17 cellular contexts compared by ENCODE assay signal in genomic region chr1:112141923-112142322, GRCh38.
A peak's percentile ranks its signal among the peaks of the same experiment; 100 is the strongest.
DNase-seq lines count a peak whose midpoint lies in the region; ATAC-seq and TF ChIP-seq lines count a peak whose summit lies in the region.
"Had no signal": no experiment of that assay in that cellular context is flagged by ENCODE, and none has a peak within 500 bp of the region (broad histone marks: within the 10 kb centered on the region; RNA-seq: fewer than 3 reads in every experiment).

No MANE protein-coding gene starts in this region.

- 38 to 57% (median 44%) methylated on average over 4 of the region's 4 CpGs for WGBS in heart left ventricle, 4 donors
- WGBS in testis, 2 donors, result 22 to 26% methylated on average over 4 of the region's 4 CpGs

- DNase-seq in GM10266 (ENCODE audit: extremely low spot score) (peak; percentile 0), heart left ventricle (peak in 2 of 5 donors; percentile 28 to 66), left ventricle myocardium superior (peak; percentile 38), testis (peak; percentile 61), DMS153 treated with DMSO at 0.1 percent for 48 hours (lab: John Stamatoyannopoulos, UW; ENCODE audit: unreplicated experiment) (no peak)
- no peak for DNase-seq in effector memory CD4-positive, alpha-beta T cell
- DNase-seq: Calu3; CD8-positive, alpha-beta T cell; DMS53; DND-41; EL; GOT3; H7; HFFc6 had no signal

- H3K27ac ChIP-seq in heart left ventricle, result peak overlapping the region in 2 of 12 donors; percentile 6 to 17
- H3K27ac ChIP-seq in testis, result no peak overlapping the region
- no peak overlapping the region for H3K27ac ChIP-seq in effector memory CD4-positive, alpha-beta T cell (ENCODE audit: insufficient read depth, low read length, poor library complexity, severe bottlenecking)
- H3K27ac ChIP-seq: BLaER1 treated with 17β-estradiol and CSF1 and Interleukin-3, amounts not matched to agents 10 nM and 100 nM; HL-60 had no signal

- H3K9me3 ChIP-seq in heart left ventricle (no peaks in the 10 kb centered on the region), testis (no peaks in the 10 kb centered on the region)
- H3K9me3 ChIP-seq in effector memory CD4-positive, alpha-beta T cell (ENCODE audit: control insufficient read depth, low read length), result no peaks in the 10 kb centered on the region
- H3K9me3 ChIP-seq: BLaER1 treated with 17β-estradiol and CSF1 and Interleukin-3, amounts not matched to agents 10 nM and 100 nM had no signal

- TF ChIP-seq POLR2A in heart left ventricle (IDR thresholded peaks at IDR 0.05), result no peak
- no peak for TF ChIP-seq POLR2A in testis (IDR thresholded peaks at IDR 0.05)

- H3K36me3 ChIP-seq in heart left ventricle (no peaks in the 10 kb centered on the region), testis (ENCODE audit: low read depth, missing control alignments) (no peaks in the 10 kb centered on the region)
- H3K36me3 ChIP-seq in effector memory CD4-positive, alpha-beta T cell (ENCODE audit: control insufficient read depth, insufficient read depth, low read length), result no peaks in the 10 kb centered on the region
- H3K36me3 ChIP-seq: BLaER1 treated with 17β-estradiol and CSF1 and Interleukin-3, amounts not matched to agents 10 nM and 100 nM had no signal

- peak; percentile 55 to 79 (median 69) for ATAC-seq in heart left ventricle
- peak; percentile 74 for ATAC-seq in left ventricle myocardium superior
- ATAC-seq: CD8-positive, alpha-beta T cell; HCT116 had no signal

- H3K27me3 ChIP-seq in heart left ventricle (no peaks in the 10 kb centered on the region), testis (no peaks in the 10 kb centered on the region)
- no peaks in the 10 kb centered on the region for H3K27me3 ChIP-seq in effector memory CD4-positive, alpha-beta T cell (replicated peaks; ENCODE audit: control insufficient read depth, insufficient read depth, low read length, poor library complexity, severe bottlenecking)
- H3K27me3 ChIP-seq: BLaER1 treated with 17β-estradiol and CSF1 and Interleukin-3, amounts not matched to agents 10 nM and 100 nM had no signal

- H3K4me3 ChIP-seq in heart left ventricle (no peak overlapping the region), testis (no peak overlapping the region)
- H3K4me3 ChIP-seq in effector memory CD4-positive, alpha-beta T cell (ENCODE audit: insufficient read depth, low read depth, low read length, poor library complexity, severe bottlenecking), result no peak overlapping the region
- H3K4me3 ChIP-seq: BLaER1 treated with 17β-estradiol and CSF1 and Interleukin-3, amounts not matched to agents 10 nM and 100 nM had no signal

- no peak for TF ChIP-seq CTCF in GM10266 (IDR thresholded peaks at IDR 0.05; ENCODE audit: control insufficient read depth, insufficient read depth, low read depth, missing control alignments)
- TF ChIP-seq CTCF in heart left ventricle (IDR thresholded peaks at IDR 0.05), result peak in 1 of 12 donors; percentile 13
- TF ChIP-seq CTCF in testis (IDR thresholded peaks at IDR 0.05), result no peak

- H3K4me1 ChIP-seq in heart left ventricle (peaks cover 0 to 36% (median 6%) of the 10 kb centered on the region in 12 donors), testis (peaks cover 18% of the 10 kb centered on the region)
- no peaks in the 10 kb centered on the region for H3K4me1 ChIP-seq in effector memory CD4-positive, alpha-beta T cell (ENCODE audit: control insufficient read depth, insufficient read depth, low read length, poor library complexity, severe bottlenecking)

- intact Hi-C loops in heart left ventricle (cut with DNase I) (loop anchor here in 6 of 10 donors (5.0 to 10.0 kb wide), 4 partner anchors 87 to 150 kb away; no protein-coding TSS in a partner anchor), left ventricle myocardium superior (cut with micrococcal nuclease) (no loop called here), testis (cut with DNase I; ENCODE audit: low total_unique reads) (no loop called here)

Comparison
In these comparisons a context has a peak if more than half of its experiments do, and no peak if none do; other contexts are left out.
1. intact Hi-C loops: an anchor here in heart left ventricle (5.0 to 10.0 kb wide); none called in left ventricle myocardium superior and testis.
2. DNase-seq: peak in GM10266 (single experiment), left ventricle myocardium superior (single experiment) and testis (single experiment); none in effector memory CD4-positive, alpha-beta T cell (0 of 3) and DMS153 treated with DMSO at 0.1 percent for 48 hours (single experiment).